1 cellular context compared by ENCODE assay signal in the genomic region with DNA sequence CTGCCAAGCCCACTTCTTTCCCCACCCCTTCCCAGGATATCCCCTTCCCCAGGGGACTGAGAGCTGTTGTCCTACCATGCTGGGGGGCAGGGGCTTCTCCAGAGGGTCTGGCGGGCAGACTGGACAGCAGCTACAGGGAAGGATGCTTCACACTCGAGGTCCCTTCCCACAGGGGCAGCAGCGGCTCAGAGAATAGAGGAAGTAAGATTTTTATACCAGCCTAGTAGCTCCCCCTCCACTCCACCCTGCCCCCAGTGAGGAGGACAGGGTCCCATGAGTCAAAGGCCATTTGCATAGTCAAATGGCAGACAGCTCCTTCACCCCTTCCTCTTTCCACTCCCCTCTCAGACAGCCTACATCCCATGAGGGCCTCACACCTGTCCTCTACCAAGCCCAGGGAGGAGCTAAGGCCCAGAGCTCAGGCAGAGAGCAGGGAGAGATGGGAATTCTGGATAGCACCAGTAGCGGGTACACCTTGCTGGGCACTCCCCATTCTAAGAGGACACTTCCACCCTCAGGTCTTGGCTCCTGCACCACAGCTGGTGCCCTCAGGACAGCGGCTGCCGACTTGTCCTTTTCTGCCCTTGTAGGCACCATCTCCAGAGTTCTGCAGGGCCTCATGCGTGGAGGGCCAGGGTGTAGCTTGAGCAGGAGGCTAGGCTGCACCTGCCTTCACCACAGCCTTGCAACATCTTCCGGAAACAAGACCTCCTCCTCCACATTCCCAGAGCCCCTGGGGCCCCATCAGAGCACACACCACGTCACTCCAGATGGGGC.
TF ChIP-seq lines count a peak whose summit lies in the region.

A gene with protein sequence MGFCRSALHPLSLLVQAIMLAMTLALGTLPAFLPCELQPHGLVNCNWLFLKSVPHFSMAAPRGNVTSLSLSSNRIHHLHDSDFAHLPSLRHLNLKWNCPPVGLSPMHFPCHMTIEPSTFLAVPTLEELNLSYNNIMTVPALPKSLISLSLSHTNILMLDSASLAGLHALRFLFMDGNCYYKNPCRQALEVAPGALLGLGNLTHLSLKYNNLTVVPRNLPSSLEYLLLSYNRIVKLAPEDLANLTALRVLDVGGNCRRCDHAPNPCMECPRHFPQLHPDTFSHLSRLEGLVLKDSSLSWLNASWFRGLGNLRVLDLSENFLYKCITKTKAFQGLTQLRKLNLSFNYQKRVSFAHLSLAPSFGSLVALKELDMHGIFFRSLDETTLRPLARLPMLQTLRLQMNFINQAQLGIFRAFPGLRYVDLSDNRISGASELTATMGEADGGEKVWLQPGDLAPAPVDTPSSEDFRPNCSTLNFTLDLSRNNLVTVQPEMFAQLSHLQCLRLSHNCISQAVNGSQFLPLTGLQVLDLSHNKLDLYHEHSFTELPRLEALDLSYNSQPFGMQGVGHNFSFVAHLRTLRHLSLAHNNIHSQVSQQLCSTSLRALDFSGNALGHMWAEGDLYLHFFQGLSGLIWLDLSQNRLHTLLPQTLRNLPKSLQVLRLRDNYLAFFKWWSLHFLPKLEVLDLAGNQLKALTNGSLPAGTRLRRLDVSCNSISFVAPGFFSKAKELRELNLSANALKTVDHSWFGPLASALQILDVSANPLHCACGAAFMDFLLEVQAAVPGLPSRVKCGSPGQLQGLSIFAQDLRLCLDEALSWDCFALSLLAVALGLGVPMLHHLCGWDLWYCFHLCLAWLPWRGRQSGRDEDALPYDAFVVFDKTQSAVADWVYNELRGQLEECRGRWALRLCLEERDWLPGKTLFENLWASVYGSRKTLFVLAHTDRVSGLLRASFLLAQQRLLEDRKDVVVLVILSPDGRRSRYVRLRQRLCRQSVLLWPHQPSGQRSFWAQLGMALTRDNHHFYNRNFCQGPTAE (minus strand): TSS at position 194 of the 777 bp plus-strand sequence. CDS start 116 bp downstream, at position 78.

TF ChIP-seq in SK-N-SH, 30 proteins besides CTCF, POLR2A, EP300 and RAD21 (continued from another document):
- TF ChIP-seq, protein P1, sequence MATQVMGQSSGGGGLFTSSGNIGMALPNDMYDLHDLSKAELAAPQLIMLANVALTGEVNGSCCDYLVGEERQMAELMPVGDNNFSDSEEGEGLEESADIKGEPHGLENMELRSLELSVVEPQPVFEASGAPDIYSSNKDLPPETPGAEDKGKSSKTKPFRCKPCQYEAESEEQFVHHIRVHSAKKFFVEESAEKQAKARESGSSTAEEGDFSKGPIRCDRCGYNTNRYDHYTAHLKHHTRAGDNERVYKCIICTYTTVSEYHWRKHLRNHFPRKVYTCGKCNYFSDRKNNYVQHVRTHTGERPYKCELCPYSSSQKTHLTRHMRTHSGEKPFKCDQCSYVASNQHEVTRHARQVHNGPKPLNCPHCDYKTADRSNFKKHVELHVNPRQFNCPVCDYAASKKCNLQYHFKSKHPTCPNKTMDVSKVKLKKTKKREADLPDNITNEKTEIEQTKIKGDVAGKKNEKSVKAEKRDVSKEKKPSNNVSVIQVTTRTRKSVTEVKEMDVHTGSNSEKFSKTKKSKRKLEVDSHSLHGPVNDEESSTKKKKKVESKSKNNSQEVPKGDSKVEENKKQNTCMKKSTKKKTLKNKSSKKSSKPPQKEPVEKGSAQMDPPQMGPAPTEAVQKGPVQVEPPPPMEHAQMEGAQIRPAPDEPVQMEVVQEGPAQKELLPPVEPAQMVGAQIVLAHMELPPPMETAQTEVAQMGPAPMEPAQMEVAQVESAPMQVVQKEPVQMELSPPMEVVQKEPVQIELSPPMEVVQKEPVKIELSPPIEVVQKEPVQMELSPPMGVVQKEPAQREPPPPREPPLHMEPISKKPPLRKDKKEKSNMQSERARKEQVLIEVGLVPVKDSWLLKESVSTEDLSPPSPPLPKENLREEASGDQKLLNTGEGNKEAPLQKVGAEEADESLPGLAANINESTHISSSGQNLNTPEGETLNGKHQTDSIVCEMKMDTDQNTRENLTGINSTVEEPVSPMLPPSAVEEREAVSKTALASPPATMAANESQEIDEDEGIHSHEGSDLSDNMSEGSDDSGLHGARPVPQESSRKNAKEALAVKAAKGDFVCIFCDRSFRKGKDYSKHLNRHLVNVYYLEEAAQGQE (IDR thresholded peaks at IDR 0.05; ENCODE audit: low read depth, low read length): no peak
- TF ChIP-seq, protein P2, sequence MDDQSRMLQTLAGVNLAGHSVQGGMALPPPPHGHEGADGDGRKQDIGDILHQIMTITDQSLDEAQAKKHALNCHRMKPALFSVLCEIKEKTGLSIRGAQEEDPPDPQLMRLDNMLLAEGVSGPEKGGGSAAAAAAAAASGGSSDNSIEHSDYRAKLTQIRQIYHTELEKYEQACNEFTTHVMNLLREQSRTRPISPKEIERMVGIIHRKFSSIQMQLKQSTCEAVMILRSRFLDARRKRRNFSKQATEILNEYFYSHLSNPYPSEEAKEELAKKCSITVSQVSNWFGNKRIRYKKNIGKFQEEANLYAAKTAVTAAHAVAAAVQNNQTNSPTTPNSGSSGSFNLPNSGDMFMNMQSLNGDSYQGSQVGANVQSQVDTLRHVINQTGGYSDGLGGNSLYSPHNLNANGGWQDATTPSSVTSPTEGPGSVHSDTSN (IDR thresholded peaks at IDR 0.05): no peak
